In the genomic region with DNA sequence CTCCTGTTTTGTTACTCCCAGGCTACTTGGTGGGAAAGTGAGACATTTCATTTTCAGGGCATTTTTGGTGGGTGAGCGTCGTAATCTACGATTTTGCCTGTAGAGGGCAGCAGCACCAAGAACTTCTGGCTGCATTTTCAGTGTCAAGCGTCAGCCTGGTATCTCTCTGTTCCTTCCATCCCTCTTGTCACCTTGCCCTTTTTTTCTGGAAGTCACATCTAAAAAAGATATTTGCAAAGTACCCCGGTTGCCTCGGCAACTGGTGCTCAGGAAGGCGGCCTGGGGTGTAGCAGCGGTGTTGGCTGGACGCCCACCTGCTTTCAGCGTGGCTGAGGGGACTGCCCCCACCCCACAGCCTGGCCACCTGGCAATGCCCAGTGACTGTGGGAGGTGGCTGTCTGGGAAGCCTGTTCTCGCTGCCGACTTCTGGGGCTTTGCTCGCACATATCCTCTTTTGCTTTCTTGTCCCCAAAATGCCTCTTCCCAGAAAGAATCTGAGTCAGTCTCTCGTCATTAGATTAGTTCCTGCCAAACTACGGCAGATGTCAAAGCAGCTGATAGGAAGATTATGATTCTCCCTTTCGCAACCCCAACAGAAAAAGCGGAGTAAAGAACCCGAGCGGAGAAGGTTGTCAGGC, we compare ENCODE assay signal across 8 cellular contexts.
A peak's percentile ranks its signal among the peaks of the same experiment; 100 is the strongest.
DNase-seq lines count a peak whose midpoint lies in the region; ATAC-seq and TF ChIP-seq lines count a peak whose summit lies in the region.

No MANE protein-coding gene starts in this region.

- peak overlapping the region; percentile 78 for H3K4me3 ChIP-seq in GM23248
- H3K4me3 ChIP-seq in LNCaP clone FGC (ENCODE audit: low read depth, low read length) = no peak overlapping the region
- no peak overlapping the region for H3K4me3 ChIP-seq in SJCRH30
- peak overlapping the region; percentile 53 for H3K4me3 ChIP-seq in left ventricle myocardium inferior

- H2AFZ ChIP-seq in GM23248 = peak overlapping the region; percentile 76

- H3K9me2 ChIP-seq in GM23248 (ENCODE audit: insufficient read depth) = no peaks in the 10 kb centered on the region

- no peaks in the 10 kb centered on the region for H3K79me2 ChIP-seq in GM23248 (ENCODE audit: insufficient read depth)

- H3K9me3 ChIP-seq in GM23248 (ENCODE audit: low read depth) (no peaks in the 10 kb centered on the region), SJCRH30 (replicated peaks) (no peaks in the 10 kb centered on the region), left ventricle myocardium inferior (replicated peaks) (no peaks in the 10 kb centered on the region)

- WGBS in GM23248 (ENCODE audit: low coverage in 1 of 2, low lambda C conversion rate in 2 of 2, missing lambda C conversion rate in 2 of 2), 2 experiments = 1% methylated on average over 19 of the region's 19 CpGs

- H3K4me1 ChIP-seq in GM23248 (ENCODE audit: insufficient read depth) (peaks cover 9% of the 10 kb centered on the region; the same call in 1 of the 2 replicates), SJCRH30 (peaks cover 5% of the 10 kb centered on the region; the same call in 1 of the 2 replicates), left ventricle myocardium inferior (peaks cover 14% of the 10 kb centered on the region)

- H3K36me3 ChIP-seq in GM23248 (ENCODE audit: low read depth) = no peaks in the 10 kb centered on the region
- no peaks in the 10 kb centered on the region for H3K36me3 ChIP-seq in SJCRH30
- H3K36me3 ChIP-seq in left ventricle myocardium inferior = no peaks in the 10 kb centered on the region

- peak overlapping the region; percentile 75 for H3K9ac ChIP-seq in GM23248

- H3K27me3 ChIP-seq in GM23248 (replicated peaks; ENCODE audit: insufficient read depth) (peaks cover 21% of the 10 kb centered on the region), SJCRH30 (no peaks in the 10 kb centered on the region), left ventricle myocardium inferior (ENCODE audit: low read depth) (peaks cover 12% of the 10 kb centered on the region)

- DNase-seq in EL = peak; percentile 59
- peak; percentile 83 for DNase-seq in GM23248
- DNase-seq in LNCaP clone FGC (ENCODE audit: low read depth) = no peak
- DNase-seq in SJCRH30 = peak; percentile 12 to 69
- peak; percentile 7 for DNase-seq in amniotic stem cell (lab: John Stamatoyannopoulos, UW)
- peak; percentile 86 for DNase-seq in left ventricle myocardium inferior
- peak; percentile 29 for DNase-seq in renal cortical epithelial cell (ENCODE audit: low read depth)

- H3K27ac ChIP-seq in GM23248 = peak overlapping the region; percentile 73
- H3K27ac ChIP-seq in SJCRH30 = no peak overlapping the region
- peak overlapping the region; percentile 60 for H3K27ac ChIP-seq in left ventricle myocardium inferior (replicated peaks)

- no peaks in the 10 kb centered on the region for H4K20me1 ChIP-seq in GM23248 (ENCODE audit: insufficient read depth)

- peak overlapping the region; percentile 88 for H3K4me2 ChIP-seq in GM23248 (ENCODE audit: unreplicated experiment)

- in situ Hi-C loops in GM23248 (cut with MboI) = no loop called here

- intact Hi-C loops in left ventricle myocardium inferior (cut with micrococcal nuclease) = no loop called here

- H3F3A ChIP-seq in GM23248 (ENCODE audit: insufficient read depth) = 0 out of 2 replicates have a peak, but pooled peaks cover 9% of the 10 kb centered on the region

- no peak for ATAC-seq in GM18873 (IDR thresholded peaks at IDR 0.05; ENCODE audit: low FRiP score, unreplicated experiment)

- TF ChIP-seq CTCF in LNCaP clone FGC (IDR thresholded peaks at IDR 0.05; ENCODE audit: control insufficient read depth, extremely low read depth, insufficient read depth) = peak; percentile 85
- peak; percentile 80 for TF ChIP-seq CTCF in left ventricle myocardium inferior (IDR thresholded peaks at IDR 0.05; ENCODE audit: borderline replicate concordance)

Comparison
In these comparisons a context has a peak if more than half of its experiments do, and no peak if none do; other contexts are left out.
1. H3K4me3 ChIP-seq: peak in GM23248 (single experiment) and left ventricle myocardium inferior (single experiment); none in LNCaP clone FGC (single experiment) and SJCRH30 (single experiment).